In genomic region chr3:8622873-8623725, GRCh38 we compare ENCODE assay signal across 8 cellular contexts. TPM values are rescaled to one million over a fixed set of nuclear protein-coding genes. Genes with fewer than 3 reads are reported as not detected.
DNase-seq lines count a peak whose midpoint lies in the region; ATAC-seq, FAIRE-seq and TF ChIP-seq lines count a peak whose summit lies in the region.

No MANE protein-coding gene starts in this region.

- H3K27me3 Mint-ChIP-seq in osteocyte (ENCODE audit: unreplicated experiment), result no peaks in the 10 kb centered on the region

- H3K4me3 Mint-ChIP-seq in osteocyte (ENCODE audit: unreplicated experiment), result no peak overlapping the region

- peak; percentile 99 for TF ChIP-seq CTCF in osteocyte (IDR thresholded peaks at IDR 0.05)

- H3K9me3 Mint-ChIP-seq in osteocyte (ENCODE audit: unreplicated experiment), result no peaks in the 10 kb centered on the region

- H3K27ac Mint-ChIP-seq in osteocyte (ENCODE audit: unreplicated experiment), result peak overlapping the region; percentile 57

- peaks cover 21% of the 10 kb centered on the region for H3K4me1 Mint-ChIP-seq in osteocyte (ENCODE audit: unreplicated experiment)

- no peaks in the 10 kb centered on the region for H3K36me3 Mint-ChIP-seq in osteocyte (ENCODE audit: unreplicated experiment)

- FAIRE-seq in GM19239 (lab: Jason Lieb, UNC), result no peak

- peak; percentile 92 for ATAC-seq in HG03159 (IDR thresholded peaks at IDR 0.05; ENCODE audit: unreplicated experiment)

- DNase-seq in Caki2 (ENCODE audit: low read depth) (peak; percentile 49), GM19239 (ENCODE audit: insufficient read length, low spot score) (peak; percentile 78), NCI-H774 (lab: John Stamatoyannopoulos, UW) (peak; percentile 1), glomerular visceral epithelial cell (ENCODE audit: extremely low spot score) (peak; percentile 69), osteocyte (ENCODE audit: extremely low spot score, unreplicated experiment) (peak; percentile 90), mesenteric fat pad (ENCODE audit: low spot score) (no peak)
- DNase-seq in activated effector memory CD4-positive, alpha-beta T cell treated with Interleukin-2 at 50 U/mL for 16 hours, result peak; percentile 8

- in situ Hi-C loops in Caki2 (cut with HindIII; ENCODE audit: low pct_unique_long_range_greater_than_20kb, low sequenced_read_pairs), result no loop called here

RNA-seq across cellular contexts. Expression of gene SSUH2, which starts 21.5 kb away (rescaled TPM):
- total RNA-seq in Caki2 (2014; rRNA removed; shearing (Covaris generic); ENCODE audit: low replicate concordance), result 6.4 TPM in 1 of 2 replicates, not detected in the other
- total RNA-seq in osteocyte (not detected in 2 replicates), mesenteric fat pad (0.45 TPM)
